ENCODE assay signal across 1 cellular context in the genomic region with DNA sequence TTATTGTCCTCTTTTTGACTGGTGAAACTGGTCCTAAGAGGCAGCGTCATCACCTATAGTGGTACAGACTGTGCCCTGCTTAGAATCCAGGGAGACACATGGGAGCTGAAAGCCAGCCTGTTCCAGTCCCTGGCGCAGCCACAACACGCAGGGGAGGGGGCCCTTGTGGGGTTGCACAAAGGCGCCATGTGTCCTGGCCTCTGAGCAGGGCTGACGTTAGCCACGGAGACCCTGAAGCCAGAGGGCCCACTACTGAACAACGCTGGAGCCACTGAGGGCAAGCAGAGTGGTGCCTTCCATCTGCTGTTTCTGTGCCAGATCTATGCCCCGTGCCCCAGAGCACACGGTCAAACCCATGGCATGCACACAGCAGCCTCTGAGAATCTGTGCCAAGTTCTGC.
TF ChIP-seq lines count a peak whose summit lies in the region.

No MANE protein-coding gene starts in this region.

TF ChIP-seq in GM23338, 12 proteins besides CTCF, POLR2A, EP300 and RAD21 (continued from another document):
- TF ChIP-seq, protein P1, sequence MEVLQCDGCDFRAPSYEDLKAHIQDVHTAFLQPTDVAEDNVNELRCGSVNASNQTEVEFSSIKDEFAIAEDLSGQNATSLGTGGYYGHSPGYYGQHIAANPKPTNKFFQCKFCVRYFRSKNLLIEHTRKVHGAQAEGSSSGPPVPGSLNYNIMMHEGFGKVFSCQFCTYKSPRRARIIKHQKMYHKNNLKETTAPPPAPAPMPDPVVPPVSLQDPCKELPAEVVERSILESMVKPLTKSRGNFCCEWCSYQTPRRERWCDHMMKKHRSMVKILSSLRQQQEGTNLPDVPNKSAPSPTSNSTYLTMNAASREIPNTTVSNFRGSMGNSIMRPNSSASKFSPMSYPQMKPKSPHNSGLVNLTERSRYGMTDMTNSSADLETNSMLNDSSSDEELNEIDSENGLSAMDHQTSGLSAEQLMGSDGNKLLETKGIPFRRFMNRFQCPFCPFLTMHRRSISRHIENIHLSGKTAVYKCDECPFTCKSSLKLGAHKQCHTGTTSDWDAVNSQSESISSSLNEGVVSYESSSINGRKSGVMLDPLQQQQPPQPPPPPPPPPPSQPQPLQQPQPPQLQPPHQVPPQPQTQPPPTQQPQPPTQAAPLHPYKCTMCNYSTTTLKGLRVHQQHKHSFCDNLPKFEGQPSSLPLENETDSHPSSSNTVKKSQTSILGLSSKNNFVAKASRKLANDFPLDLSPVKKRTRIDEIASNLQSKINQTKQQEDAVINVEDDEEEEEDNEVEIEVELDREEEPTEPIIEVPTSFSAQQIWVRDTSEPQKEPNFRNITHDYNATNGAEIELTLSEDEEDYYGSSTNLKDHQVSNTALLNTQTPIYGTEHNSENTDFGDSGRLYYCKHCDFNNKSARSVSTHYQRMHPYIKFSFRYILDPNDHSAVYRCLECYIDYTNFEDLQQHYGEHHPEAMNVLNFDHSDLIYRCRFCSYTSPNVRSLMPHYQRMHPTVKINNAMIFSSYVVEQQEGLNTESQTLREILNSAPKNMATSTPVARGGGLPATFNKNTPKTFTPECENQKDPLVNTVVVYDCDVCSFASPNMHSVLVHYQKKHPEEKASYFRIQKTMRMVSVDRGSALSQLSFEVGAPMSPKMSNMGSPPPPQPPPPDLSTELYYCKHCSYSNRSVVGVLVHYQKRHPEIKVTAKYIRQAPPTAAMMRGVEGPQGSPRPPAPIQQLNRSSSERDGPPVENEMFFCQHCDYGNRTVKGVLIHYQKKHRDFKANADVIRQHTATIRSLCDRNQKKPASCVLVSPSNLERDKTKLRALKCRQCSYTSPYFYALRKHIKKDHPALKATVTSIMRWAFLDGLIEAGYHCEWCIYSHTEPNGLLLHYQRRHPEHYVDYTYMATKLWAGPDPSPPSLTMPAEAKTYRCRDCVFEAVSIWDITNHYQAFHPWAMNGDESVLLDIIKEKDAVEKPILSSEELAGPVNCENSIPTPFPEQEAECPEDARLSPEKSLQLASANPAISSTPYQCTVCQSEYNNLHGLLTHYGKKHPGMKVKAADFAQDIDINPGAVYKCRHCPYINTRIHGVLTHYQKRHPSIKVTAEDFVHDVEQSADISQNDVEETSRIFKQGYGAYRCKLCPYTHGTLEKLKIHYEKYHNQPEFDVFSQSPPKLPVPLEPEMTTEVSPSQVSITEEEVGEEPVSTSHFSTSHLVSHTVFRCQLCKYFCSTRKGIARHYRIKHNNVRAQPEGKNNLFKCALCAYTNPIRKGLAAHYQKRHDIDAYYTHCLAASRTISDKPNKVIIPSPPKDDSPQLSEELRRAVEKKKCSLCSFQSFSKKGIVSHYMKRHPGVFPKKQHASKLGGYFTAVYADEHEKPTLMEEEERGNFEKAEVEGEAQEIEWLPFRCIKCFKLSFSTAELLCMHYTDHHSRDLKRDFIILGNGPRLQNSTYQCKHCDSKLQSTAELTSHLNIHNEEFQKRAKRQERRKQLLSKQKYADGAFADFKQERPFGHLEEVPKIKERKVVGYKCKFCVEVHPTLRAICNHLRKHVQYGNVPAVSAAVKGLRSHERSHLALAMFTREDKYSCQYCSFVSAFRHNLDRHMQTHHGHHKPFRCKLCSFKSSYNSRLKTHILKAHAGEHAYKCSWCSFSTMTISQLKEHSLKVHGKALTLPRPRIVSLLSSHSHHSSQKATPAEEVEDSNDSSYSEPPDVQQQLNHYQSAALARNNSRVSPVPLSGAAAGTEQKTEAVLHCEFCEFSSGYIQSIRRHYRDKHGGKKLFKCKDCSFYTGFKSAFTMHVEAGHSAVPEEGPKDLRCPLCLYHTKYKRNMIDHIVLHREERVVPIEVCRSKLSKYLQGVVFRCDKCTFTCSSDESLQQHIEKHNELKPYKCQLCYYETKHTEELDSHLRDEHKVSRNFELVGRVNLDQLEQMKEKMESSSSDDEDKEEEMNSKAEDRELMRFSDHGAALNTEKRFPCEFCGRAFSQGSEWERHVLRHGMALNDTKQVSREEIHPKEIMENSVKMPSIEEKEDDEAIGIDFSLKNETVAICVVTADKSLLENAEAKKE (CRISPR knock-in tag; IDR thresholded peaks at IDR 0.05) = no peak
- TF ChIP-seq ZNF114 (CRISPR knock-in tag; IDR thresholded peaks at IDR 0.05) = no peak
- TF ChIP-seq JUNB (IDR thresholded peaks at IDR 0.05; ENCODE audit: unreplicated experiment) = no peak
- TF ChIP-seq NANOG (IDR thresholded peaks at IDR 0.05; ENCODE audit: borderline replicate concordance) = no peak
TF ChIP-seq in GM23338: peak in this region for 0.
